ENCODE assay signal across 1 cellular context in the genomic region with DNA sequence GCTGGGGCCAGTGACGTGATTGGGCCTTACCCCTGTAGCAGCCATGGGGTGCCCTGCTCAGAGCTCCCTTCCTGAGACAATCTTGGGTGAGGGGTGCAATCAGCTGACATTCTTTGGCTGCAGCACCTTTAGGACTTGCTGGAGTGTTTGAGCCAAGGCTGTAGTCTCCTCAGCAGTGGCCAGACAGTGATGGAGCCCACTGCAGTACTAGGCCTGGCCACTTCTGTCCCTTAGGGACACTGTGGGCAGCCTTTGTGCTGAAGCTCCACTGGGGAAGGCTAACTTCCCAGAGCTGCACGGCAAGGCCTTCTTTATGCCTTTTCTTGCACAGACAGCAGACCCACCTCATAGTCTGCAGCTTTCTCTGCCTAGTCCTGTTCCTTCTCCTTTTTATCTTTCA.
TF ChIP-seq lines count a peak whose summit lies in the region.

No MANE protein-coding gene starts in this region.

TF ChIP-seq in GM23338, 12 proteins besides CTCF, POLR2A, EP300 and RAD21 (continued from another document):
- TF ChIP-seq NANOG (IDR thresholded peaks at IDR 0.05; ENCODE audit: borderline replicate concordance), result no peak
- TF ChIP-seq, protein P1, sequence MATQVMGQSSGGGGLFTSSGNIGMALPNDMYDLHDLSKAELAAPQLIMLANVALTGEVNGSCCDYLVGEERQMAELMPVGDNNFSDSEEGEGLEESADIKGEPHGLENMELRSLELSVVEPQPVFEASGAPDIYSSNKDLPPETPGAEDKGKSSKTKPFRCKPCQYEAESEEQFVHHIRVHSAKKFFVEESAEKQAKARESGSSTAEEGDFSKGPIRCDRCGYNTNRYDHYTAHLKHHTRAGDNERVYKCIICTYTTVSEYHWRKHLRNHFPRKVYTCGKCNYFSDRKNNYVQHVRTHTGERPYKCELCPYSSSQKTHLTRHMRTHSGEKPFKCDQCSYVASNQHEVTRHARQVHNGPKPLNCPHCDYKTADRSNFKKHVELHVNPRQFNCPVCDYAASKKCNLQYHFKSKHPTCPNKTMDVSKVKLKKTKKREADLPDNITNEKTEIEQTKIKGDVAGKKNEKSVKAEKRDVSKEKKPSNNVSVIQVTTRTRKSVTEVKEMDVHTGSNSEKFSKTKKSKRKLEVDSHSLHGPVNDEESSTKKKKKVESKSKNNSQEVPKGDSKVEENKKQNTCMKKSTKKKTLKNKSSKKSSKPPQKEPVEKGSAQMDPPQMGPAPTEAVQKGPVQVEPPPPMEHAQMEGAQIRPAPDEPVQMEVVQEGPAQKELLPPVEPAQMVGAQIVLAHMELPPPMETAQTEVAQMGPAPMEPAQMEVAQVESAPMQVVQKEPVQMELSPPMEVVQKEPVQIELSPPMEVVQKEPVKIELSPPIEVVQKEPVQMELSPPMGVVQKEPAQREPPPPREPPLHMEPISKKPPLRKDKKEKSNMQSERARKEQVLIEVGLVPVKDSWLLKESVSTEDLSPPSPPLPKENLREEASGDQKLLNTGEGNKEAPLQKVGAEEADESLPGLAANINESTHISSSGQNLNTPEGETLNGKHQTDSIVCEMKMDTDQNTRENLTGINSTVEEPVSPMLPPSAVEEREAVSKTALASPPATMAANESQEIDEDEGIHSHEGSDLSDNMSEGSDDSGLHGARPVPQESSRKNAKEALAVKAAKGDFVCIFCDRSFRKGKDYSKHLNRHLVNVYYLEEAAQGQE (IDR thresholded peaks at IDR 0.05; ENCODE audit: unreplicated experiment), result no peak
- no peak for TF ChIP-seq STAT1 (IDR thresholded peaks at IDR 0.05; ENCODE audit: unreplicated experiment)
- TF ChIP-seq, protein P2, sequence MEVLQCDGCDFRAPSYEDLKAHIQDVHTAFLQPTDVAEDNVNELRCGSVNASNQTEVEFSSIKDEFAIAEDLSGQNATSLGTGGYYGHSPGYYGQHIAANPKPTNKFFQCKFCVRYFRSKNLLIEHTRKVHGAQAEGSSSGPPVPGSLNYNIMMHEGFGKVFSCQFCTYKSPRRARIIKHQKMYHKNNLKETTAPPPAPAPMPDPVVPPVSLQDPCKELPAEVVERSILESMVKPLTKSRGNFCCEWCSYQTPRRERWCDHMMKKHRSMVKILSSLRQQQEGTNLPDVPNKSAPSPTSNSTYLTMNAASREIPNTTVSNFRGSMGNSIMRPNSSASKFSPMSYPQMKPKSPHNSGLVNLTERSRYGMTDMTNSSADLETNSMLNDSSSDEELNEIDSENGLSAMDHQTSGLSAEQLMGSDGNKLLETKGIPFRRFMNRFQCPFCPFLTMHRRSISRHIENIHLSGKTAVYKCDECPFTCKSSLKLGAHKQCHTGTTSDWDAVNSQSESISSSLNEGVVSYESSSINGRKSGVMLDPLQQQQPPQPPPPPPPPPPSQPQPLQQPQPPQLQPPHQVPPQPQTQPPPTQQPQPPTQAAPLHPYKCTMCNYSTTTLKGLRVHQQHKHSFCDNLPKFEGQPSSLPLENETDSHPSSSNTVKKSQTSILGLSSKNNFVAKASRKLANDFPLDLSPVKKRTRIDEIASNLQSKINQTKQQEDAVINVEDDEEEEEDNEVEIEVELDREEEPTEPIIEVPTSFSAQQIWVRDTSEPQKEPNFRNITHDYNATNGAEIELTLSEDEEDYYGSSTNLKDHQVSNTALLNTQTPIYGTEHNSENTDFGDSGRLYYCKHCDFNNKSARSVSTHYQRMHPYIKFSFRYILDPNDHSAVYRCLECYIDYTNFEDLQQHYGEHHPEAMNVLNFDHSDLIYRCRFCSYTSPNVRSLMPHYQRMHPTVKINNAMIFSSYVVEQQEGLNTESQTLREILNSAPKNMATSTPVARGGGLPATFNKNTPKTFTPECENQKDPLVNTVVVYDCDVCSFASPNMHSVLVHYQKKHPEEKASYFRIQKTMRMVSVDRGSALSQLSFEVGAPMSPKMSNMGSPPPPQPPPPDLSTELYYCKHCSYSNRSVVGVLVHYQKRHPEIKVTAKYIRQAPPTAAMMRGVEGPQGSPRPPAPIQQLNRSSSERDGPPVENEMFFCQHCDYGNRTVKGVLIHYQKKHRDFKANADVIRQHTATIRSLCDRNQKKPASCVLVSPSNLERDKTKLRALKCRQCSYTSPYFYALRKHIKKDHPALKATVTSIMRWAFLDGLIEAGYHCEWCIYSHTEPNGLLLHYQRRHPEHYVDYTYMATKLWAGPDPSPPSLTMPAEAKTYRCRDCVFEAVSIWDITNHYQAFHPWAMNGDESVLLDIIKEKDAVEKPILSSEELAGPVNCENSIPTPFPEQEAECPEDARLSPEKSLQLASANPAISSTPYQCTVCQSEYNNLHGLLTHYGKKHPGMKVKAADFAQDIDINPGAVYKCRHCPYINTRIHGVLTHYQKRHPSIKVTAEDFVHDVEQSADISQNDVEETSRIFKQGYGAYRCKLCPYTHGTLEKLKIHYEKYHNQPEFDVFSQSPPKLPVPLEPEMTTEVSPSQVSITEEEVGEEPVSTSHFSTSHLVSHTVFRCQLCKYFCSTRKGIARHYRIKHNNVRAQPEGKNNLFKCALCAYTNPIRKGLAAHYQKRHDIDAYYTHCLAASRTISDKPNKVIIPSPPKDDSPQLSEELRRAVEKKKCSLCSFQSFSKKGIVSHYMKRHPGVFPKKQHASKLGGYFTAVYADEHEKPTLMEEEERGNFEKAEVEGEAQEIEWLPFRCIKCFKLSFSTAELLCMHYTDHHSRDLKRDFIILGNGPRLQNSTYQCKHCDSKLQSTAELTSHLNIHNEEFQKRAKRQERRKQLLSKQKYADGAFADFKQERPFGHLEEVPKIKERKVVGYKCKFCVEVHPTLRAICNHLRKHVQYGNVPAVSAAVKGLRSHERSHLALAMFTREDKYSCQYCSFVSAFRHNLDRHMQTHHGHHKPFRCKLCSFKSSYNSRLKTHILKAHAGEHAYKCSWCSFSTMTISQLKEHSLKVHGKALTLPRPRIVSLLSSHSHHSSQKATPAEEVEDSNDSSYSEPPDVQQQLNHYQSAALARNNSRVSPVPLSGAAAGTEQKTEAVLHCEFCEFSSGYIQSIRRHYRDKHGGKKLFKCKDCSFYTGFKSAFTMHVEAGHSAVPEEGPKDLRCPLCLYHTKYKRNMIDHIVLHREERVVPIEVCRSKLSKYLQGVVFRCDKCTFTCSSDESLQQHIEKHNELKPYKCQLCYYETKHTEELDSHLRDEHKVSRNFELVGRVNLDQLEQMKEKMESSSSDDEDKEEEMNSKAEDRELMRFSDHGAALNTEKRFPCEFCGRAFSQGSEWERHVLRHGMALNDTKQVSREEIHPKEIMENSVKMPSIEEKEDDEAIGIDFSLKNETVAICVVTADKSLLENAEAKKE (CRISPR knock-in tag; IDR thresholded peaks at IDR 0.05), result no peak
- TF ChIP-seq, protein P3, sequence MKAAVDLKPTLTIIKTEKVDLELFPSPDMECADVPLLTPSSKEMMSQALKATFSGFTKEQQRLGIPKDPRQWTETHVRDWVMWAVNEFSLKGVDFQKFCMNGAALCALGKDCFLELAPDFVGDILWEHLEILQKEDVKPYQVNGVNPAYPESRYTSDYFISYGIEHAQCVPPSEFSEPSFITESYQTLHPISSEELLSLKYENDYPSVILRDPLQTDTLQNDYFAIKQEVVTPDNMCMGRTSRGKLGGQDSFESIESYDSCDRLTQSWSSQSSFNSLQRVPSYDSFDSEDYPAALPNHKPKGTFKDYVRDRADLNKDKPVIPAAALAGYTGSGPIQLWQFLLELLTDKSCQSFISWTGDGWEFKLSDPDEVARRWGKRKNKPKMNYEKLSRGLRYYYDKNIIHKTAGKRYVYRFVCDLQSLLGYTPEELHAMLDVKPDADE (IDR thresholded peaks at IDR 0.05), result no peak
- TF ChIP-seq EZH2 (IDR thresholded peaks at IDR 0.05; ENCODE audit: low read depth, unreplicated experiment), result no peak
- no peak for TF ChIP-seq POLR2AphosphoS5 (IDR thresholded peaks at IDR 0.05; ENCODE audit: low read depth)
- TF ChIP-seq EZH2phosphoT487 (IDR thresholded peaks at IDR 0.05; ENCODE audit: unreplicated experiment), result no peak
- no peak for TF ChIP-seq CREB1 (CRISPR knock-in tag; IDR thresholded peaks at IDR 0.05; ENCODE audit: low read depth)
